1 cellular context compared by ENCODE assay signal in the genomic region with DNA sequence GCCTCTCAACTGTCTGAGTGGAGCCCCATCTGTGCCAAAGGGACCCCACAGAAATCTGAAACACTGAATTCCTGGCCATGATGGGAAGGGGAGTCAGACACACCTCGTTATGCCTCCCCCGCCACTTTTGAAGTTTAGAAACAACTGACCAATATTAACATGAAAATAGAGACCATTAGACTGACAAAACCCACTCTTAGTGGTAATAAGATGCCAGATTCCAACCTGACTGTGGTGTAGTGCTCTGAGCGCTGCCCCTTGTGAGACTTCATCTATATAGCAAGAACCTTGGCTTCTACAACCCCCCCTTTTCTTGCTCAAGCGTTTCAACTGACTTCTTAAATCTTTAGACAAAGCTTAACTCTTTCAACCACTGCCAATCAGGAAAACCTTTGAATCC.
TF ChIP-seq lines count a peak whose summit lies in the region.

No MANE protein-coding gene starts in this region.

TF ChIP-seq in H1, 55 proteins besides CTCF, POLR2A, EP300 and RAD21 (continued from another document):
- TF ChIP-seq TAF7 (optimal IDR thresholded peaks at IDR 0.05; ENCODE audit: borderline replicate concordance, low read depth, low read length) (no peak), KDM5A (IDR thresholded peaks at IDR 0.05; ENCODE audit: low read length) (no peak), SP2 (IDR thresholded peaks at IDR 0.05; ENCODE audit: low read length) (no peak), HDAC2 (IDR thresholded peaks at IDR 0.05; ENCODE audit: borderline replicate concordance in 1 of 2, low read depth in 2 of 2, low read length in 2 of 2) (peak in 1 of 2 experiments; percentile 85; a peak in 1 of 4 replicates), TAF1 (IDR thresholded peaks at IDR 0.05; ENCODE audit: low read depth, low read length) (no peak), SUZ12 (IDR thresholded peaks at IDR 0.05; ENCODE audit: low read length) (no peak), CHD1 (IDR thresholded peaks at IDR 0.05; ENCODE audit: low read depth, low read length) (no peak), TCF12 (IDR thresholded peaks at IDR 0.05; ENCODE audit: low read depth, low read length) (no peak), CBX5 (IDR thresholded peaks at IDR 0.05; ENCODE audit: low read depth, low read length) (no peak), SIRT6 (IDR thresholded peaks at IDR 0.05; ENCODE audit: low read length) (no peak), ASH2L (IDR thresholded peaks at IDR 0.05; ENCODE audit: low read length) (no peak), GABPA (IDR thresholded peaks at IDR 0.05; ENCODE audit: borderline replicate concordance, insufficient read depth, low read length) (no peak), NANOG (IDR thresholded peaks at IDR 0.05; ENCODE audit: insufficient read depth, low read depth, low read length, poor library complexity, severe bottlenecking) (peak; percentile 95), KDM1A (IDR thresholded peaks at IDR 0.05; ENCODE audit: borderline replicate concordance, low read length) (no peak), YY1 (IDR thresholded peaks at IDR 0.05; ENCODE audit: low read depth, low read length) (no peak), NRF1 (IDR thresholded peaks at IDR 0.05; ENCODE audit: low read depth, low read length) (no peak), TBP (IDR thresholded peaks at IDR 0.05; ENCODE audit: low read depth, low read length) (no peak), RXRA (IDR thresholded peaks at IDR 0.05; ENCODE audit: insufficient read depth, low read depth, low read length) (no peak), EGR1 (IDR thresholded peaks at IDR 0.05; ENCODE audit: borderline replicate concordance, low read depth, low read length) (no peak), POU5F1 (IDR thresholded peaks at IDR 0.05; ENCODE audit: low read depth, low read length) (peak; percentile 58), PHF8 (conservative IDR thresholded peaks at IDR 0.05; ENCODE audit: low read depth, low read length) (no peak), SIX5 (IDR thresholded peaks at IDR 0.05; ENCODE audit: low read depth, low read length) (no peak), HDAC6 (IDR thresholded peaks at IDR 0.05; ENCODE audit: low read depth, low read length) (no peak), SP1 (IDR thresholded peaks at IDR 0.05; ENCODE audit: low read depth, low read length) (peak; percentile 79), CEBPB (IDR thresholded peaks at IDR 0.05; ENCODE audit: low read depth, low read length) (0 out of 2 replicates have a peak, but pooled peaks have one; percentile 56), CTBP2 (IDR thresholded peaks at IDR 0.05; ENCODE audit: borderline replicate concordance, insufficient read depth, insufficient read length, low read length) (no peak), RBBP5 (IDR thresholded peaks at IDR 0.05; ENCODE audit: borderline replicate concordance, low read depth, low read length) (no peak), JUN (IDR thresholded peaks at IDR 0.05; ENCODE audit: low read depth, low read length) (no peak), CREB1 (IDR thresholded peaks at IDR 0.05) (no peak), POLR2AphosphoS5 (IDR thresholded peaks at IDR 0.05; ENCODE audit: low read depth, low read length) (no peak), MAFK (IDR thresholded peaks at IDR 0.05; ENCODE audit: low read depth, low read length) (no peak), CHD2 (IDR thresholded peaks at IDR 0.05; ENCODE audit: low read length) (no peak), GTF2F1 (IDR thresholded peaks at IDR 0.05; ENCODE audit: borderline replicate concordance, low read depth, low read length) (no peak), TEAD4 (IDR thresholded peaks at IDR 0.05; ENCODE audit: low read depth, low read length) (no peak), BRCA1 (IDR thresholded peaks at IDR 0.05; ENCODE audit: low read depth, low read length) (no peak)
- TF ChIP-seq, protein P1, sequence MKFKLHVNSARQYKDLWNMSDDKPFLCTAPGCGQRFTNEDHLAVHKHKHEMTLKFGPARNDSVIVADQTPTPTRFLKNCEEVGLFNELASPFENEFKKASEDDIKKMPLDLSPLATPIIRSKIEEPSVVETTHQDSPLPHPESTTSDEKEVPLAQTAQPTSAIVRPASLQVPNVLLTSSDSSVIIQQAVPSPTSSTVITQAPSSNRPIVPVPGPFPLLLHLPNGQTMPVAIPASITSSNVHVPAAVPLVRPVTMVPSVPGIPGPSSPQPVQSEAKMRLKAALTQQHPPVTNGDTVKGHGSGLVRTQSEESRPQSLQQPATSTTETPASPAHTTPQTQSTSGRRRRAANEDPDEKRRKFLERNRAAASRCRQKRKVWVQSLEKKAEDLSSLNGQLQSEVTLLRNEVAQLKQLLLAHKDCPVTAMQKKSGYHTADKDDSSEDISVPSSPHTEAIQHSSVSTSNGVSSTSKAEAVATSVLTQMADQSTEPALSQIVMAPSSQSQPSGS (IDR thresholded peaks at IDR 0.05; ENCODE audit: low read length), result no peak
- TF ChIP-seq, protein P2, sequence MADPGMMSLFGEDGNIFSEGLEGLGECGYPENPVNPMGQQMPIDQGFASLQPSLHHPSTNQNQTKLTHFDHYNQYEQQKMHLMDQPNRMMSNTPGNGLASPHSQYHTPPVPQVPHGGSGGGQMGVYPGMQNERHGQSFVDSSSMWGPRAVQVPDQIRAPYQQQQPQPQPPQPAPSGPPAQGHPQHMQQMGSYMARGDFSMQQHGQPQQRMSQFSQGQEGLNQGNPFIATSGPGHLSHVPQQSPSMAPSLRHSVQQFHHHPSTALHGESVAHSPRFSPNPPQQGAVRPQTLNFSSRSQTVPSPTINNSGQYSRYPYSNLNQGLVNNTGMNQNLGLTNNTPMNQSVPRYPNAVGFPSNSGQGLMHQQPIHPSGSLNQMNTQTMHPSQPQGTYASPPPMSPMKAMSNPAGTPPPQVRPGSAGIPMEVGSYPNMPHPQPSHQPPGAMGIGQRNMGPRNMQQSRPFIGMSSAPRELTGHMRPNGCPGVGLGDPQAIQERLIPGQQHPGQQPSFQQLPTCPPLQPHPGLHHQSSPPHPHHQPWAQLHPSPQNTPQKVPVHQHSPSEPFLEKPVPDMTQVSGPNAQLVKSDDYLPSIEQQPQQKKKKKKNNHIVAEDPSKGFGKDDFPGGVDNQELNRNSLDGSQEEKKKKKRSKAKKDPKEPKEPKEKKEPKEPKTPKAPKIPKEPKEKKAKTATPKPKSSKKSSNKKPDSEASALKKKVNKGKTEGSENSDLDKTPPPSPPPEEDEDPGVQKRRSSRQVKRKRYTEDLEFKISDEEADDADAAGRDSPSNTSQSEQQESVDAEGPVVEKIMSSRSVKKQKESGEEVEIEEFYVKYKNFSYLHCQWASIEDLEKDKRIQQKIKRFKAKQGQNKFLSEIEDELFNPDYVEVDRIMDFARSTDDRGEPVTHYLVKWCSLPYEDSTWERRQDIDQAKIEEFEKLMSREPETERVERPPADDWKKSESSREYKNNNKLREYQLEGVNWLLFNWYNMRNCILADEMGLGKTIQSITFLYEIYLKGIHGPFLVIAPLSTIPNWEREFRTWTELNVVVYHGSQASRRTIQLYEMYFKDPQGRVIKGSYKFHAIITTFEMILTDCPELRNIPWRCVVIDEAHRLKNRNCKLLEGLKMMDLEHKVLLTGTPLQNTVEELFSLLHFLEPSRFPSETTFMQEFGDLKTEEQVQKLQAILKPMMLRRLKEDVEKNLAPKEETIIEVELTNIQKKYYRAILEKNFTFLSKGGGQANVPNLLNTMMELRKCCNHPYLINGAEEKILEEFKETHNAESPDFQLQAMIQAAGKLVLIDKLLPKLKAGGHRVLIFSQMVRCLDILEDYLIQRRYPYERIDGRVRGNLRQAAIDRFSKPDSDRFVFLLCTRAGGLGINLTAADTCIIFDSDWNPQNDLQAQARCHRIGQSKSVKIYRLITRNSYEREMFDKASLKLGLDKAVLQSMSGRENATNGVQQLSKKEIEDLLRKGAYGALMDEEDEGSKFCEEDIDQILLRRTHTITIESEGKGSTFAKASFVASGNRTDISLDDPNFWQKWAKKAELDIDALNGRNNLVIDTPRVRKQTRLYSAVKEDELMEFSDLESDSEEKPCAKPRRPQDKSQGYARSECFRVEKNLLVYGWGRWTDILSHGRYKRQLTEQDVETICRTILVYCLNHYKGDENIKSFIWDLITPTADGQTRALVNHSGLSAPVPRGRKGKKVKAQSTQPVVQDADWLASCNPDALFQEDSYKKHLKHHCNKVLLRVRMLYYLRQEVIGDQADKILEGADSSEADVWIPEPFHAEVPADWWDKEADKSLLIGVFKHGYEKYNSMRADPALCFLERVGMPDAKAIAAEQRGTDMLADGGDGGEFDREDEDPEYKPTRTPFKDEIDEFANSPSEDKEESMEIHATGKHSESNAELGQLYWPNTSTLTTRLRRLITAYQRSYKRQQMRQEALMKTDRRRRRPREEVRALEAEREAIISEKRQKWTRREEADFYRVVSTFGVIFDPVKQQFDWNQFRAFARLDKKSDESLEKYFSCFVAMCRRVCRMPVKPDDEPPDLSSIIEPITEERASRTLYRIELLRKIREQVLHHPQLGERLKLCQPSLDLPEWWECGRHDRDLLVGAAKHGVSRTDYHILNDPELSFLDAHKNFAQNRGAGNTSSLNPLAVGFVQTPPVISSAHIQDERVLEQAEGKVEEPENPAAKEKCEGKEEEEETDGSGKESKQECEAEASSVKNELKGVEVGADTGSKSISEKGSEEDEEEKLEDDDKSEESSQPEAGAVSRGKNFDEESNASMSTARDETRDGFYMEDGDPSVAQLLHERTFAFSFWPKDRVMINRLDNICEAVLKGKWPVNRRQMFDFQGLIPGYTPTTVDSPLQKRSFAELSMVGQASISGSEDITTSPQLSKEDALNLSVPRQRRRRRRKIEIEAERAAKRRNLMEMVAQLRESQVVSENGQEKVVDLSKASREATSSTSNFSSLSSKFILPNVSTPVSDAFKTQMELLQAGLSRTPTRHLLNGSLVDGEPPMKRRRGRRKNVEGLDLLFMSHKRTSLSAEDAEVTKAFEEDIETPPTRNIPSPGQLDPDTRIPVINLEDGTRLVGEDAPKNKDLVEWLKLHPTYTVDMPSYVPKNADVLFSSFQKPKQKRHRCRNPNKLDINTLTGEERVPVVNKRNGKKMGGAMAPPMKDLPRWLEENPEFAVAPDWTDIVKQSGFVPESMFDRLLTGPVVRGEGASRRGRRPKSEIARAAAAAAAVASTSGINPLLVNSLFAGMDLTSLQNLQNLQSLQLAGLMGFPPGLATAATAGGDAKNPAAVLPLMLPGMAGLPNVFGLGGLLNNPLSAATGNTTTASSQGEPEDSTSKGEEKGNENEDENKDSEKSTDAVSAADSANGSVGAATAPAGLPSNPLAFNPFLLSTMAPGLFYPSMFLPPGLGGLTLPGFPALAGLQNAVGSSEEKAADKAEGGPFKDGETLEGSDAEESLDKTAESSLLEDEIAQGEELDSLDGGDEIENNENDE (IDR thresholded peaks at IDR 0.05; ENCODE audit: insufficient replicate concordance, low read length), result peak; percentile 30
